8 cellular contexts compared by ENCODE assay signal in genomic region chr19:49335071-49335783, GRCh38. TPM values are rescaled to one million over a fixed set of nuclear protein-coding genes. Genes with fewer than 3 reads are reported as not detected.
DNase-seq lines count a peak whose midpoint lies in the region; ATAC-seq and TF ChIP-seq lines count a peak whose summit lies in the region.

A gene with protein sequence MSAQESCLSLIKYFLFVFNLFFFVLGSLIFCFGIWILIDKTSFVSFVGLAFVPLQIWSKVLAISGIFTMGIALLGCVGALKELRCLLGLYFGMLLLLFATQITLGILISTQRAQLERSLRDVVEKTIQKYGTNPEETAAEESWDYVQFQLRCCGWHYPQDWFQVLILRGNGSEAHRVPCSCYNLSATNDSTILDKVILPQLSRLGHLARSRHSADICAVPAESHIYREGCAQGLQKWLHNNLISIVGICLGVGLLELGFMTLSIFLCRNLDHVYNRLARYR (plus strand): TSS chr19:49335406. CDS start chr19:49335541, 135 bp downstream.

- peaks cover 10% of the 10 kb centered on the region for H3K4me1 ChIP-seq in GM23338 (ENCODE audit: insufficient read depth)

- H3K36me3 ChIP-seq in GM23338 (ENCODE audit: insufficient read depth) = no peaks in the 10 kb centered on the region

- no peaks in the 10 kb centered on the region; the same call in 2 of the 3 replicates for H3K9me3 Mint-ChIP-seq in GM23338

- H3F3A ChIP-seq in GM23338 (replicated peaks; ENCODE audit: low read depth) = 0 out of 2 replicates have a peak, but pooled peaks cover 4% of the 10 kb centered on the region

- H3K4me1 Mint-ChIP-seq in GM23338 = peaks cover 21% of the 10 kb centered on the region

- no peaks in the 10 kb centered on the region for H3K79me2 ChIP-seq in GM23338 (replicated peaks; ENCODE audit: insufficient read depth)

- H3K27me3 Mint-ChIP-seq in GM23338 (ENCODE audit: insufficient read depth, low read depth, poor library complexity) = peaks cover 41% of the 10 kb centered on the region

- no peak for TF ChIP-seq CTCF in GM23338 (conservative IDR thresholded peaks at IDR 0.05; ENCODE audit: low read depth in 2 of 2)

- DNase-seq in GM23338 (ENCODE audit: low spot score) = no peak
- DNase-seq in activated CD4-positive, CD25-positive, alpha-beta regulatory T cell treated with anti-CD3 and anti-CD28 coated beads, Interleukin-2, amount 50 U/mL, for 16 hours (ENCODE audit: low read depth, low spot score) = peak; percentile 15
- peak; percentile 41 for DNase-seq in ecto neural progenitor cell (ENCODE audit: low spot score)
- DNase-seq in stimulated activated CD4-positive, alpha-beta T cell treated with anti-CD3 and anti-CD28 coated beads, Interleukin-12 subunit alpha, Interleukin-12 subunit beta, amount 100 ng/mL, for 48 hours (ENCODE audit: low read depth in 2 of 3, low spot score in 1 of 3) = peak in 2 of 3 donors; percentile 30 to 34
- DNase-seq in HCEC 1CT = no peak
- no peak for DNase-seq in NCI-H1092 (lab: John Stamatoyannopoulos, UW)
- DNase-seq in GOT3 (lab: John Stamatoyannopoulos, UW) = no peak
- DNase-seq in NCI-H524 treated with DMSO at 0.1 percent for 48 hours (lab: John Stamatoyannopoulos, UW) = no peak

- H3K9me2 ChIP-seq in GM23338 (ENCODE audit: insufficient read depth) = no peaks in the 10 kb centered on the region

- no peak for ATAC-seq in GM23338

- H3K4me2 ChIP-seq in GM23338 = no peak within 1 kb of the TSS

- H3K27me3 ChIP-seq in GM23338 (ENCODE audit: insufficient read depth) = peaks cover 24% of the 10 kb centered on the region

- H3K4me3 ChIP-seq in GM23338 = no peak within 1 kb of the TSS

- no peak within 1 kb of the TSS for H3K27ac Mint-ChIP-seq in GM23338

- 0 out of 2 replicates have a peak, but pooled peaks cover 4% of the 10 kb centered on the region for H4K20me1 ChIP-seq in GM23338 (replicated peaks; ENCODE audit: insufficient read depth)

- H3K27ac ChIP-seq in GM23338 (ENCODE audit: low read depth) = no peak within 1 kb of the TSS

- H2AFZ ChIP-seq in GM23338 = no peak within 1 kb of the TSS

- H3K36me3 Mint-ChIP-seq in GM23338 (ENCODE audit: low read depth) = peaks cover 5% of the 10 kb centered on the region

- H3K4me3 Mint-ChIP-seq in GM23338 = peak within 1 kb of the TSS; percentile 9; the same call in 1 of the 3 replicates

TF ChIP-seq in GM23338, 12 proteins besides CTCF, POLR2A, EP300 and RAD21 (continues in another document):
- no peak for TF ChIP-seq STAT1 (IDR thresholded peaks at IDR 0.05; ENCODE audit: unreplicated experiment)
- TF ChIP-seq POLR2AphosphoS5 (IDR thresholded peaks at IDR 0.05; ENCODE audit: low read depth) = no peak
- no peak for TF ChIP-seq EZH2phosphoT487 (IDR thresholded peaks at IDR 0.05; ENCODE audit: unreplicated experiment)
- TF ChIP-seq EZH2 (IDR thresholded peaks at IDR 0.05; ENCODE audit: low read depth, unreplicated experiment) = no peak
- TF ChIP-seq, protein P1, sequence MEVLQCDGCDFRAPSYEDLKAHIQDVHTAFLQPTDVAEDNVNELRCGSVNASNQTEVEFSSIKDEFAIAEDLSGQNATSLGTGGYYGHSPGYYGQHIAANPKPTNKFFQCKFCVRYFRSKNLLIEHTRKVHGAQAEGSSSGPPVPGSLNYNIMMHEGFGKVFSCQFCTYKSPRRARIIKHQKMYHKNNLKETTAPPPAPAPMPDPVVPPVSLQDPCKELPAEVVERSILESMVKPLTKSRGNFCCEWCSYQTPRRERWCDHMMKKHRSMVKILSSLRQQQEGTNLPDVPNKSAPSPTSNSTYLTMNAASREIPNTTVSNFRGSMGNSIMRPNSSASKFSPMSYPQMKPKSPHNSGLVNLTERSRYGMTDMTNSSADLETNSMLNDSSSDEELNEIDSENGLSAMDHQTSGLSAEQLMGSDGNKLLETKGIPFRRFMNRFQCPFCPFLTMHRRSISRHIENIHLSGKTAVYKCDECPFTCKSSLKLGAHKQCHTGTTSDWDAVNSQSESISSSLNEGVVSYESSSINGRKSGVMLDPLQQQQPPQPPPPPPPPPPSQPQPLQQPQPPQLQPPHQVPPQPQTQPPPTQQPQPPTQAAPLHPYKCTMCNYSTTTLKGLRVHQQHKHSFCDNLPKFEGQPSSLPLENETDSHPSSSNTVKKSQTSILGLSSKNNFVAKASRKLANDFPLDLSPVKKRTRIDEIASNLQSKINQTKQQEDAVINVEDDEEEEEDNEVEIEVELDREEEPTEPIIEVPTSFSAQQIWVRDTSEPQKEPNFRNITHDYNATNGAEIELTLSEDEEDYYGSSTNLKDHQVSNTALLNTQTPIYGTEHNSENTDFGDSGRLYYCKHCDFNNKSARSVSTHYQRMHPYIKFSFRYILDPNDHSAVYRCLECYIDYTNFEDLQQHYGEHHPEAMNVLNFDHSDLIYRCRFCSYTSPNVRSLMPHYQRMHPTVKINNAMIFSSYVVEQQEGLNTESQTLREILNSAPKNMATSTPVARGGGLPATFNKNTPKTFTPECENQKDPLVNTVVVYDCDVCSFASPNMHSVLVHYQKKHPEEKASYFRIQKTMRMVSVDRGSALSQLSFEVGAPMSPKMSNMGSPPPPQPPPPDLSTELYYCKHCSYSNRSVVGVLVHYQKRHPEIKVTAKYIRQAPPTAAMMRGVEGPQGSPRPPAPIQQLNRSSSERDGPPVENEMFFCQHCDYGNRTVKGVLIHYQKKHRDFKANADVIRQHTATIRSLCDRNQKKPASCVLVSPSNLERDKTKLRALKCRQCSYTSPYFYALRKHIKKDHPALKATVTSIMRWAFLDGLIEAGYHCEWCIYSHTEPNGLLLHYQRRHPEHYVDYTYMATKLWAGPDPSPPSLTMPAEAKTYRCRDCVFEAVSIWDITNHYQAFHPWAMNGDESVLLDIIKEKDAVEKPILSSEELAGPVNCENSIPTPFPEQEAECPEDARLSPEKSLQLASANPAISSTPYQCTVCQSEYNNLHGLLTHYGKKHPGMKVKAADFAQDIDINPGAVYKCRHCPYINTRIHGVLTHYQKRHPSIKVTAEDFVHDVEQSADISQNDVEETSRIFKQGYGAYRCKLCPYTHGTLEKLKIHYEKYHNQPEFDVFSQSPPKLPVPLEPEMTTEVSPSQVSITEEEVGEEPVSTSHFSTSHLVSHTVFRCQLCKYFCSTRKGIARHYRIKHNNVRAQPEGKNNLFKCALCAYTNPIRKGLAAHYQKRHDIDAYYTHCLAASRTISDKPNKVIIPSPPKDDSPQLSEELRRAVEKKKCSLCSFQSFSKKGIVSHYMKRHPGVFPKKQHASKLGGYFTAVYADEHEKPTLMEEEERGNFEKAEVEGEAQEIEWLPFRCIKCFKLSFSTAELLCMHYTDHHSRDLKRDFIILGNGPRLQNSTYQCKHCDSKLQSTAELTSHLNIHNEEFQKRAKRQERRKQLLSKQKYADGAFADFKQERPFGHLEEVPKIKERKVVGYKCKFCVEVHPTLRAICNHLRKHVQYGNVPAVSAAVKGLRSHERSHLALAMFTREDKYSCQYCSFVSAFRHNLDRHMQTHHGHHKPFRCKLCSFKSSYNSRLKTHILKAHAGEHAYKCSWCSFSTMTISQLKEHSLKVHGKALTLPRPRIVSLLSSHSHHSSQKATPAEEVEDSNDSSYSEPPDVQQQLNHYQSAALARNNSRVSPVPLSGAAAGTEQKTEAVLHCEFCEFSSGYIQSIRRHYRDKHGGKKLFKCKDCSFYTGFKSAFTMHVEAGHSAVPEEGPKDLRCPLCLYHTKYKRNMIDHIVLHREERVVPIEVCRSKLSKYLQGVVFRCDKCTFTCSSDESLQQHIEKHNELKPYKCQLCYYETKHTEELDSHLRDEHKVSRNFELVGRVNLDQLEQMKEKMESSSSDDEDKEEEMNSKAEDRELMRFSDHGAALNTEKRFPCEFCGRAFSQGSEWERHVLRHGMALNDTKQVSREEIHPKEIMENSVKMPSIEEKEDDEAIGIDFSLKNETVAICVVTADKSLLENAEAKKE (CRISPR knock-in tag; IDR thresholded peaks at IDR 0.05) = no peak
- TF ChIP-seq, protein P2, sequence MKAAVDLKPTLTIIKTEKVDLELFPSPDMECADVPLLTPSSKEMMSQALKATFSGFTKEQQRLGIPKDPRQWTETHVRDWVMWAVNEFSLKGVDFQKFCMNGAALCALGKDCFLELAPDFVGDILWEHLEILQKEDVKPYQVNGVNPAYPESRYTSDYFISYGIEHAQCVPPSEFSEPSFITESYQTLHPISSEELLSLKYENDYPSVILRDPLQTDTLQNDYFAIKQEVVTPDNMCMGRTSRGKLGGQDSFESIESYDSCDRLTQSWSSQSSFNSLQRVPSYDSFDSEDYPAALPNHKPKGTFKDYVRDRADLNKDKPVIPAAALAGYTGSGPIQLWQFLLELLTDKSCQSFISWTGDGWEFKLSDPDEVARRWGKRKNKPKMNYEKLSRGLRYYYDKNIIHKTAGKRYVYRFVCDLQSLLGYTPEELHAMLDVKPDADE (IDR thresholded peaks at IDR 0.05) = no peak
- TF ChIP-seq CREB1 (CRISPR knock-in tag; IDR thresholded peaks at IDR 0.05; ENCODE audit: low read depth) = no peak
- no peak for TF ChIP-seq REST (IDR thresholded peaks at IDR 0.05; ENCODE audit: unreplicated experiment)
- no peak for TF ChIP-seq ZNF114 (CRISPR knock-in tag; IDR thresholded peaks at IDR 0.05)
- no peak for TF ChIP-seq NANOG (IDR thresholded peaks at IDR 0.05; ENCODE audit: borderline replicate concordance)
- TF ChIP-seq JUNB (IDR thresholded peaks at IDR 0.05; ENCODE audit: unreplicated experiment) = no peak

RNA-seq across cellular contexts. Expression of the gene that starts here (rescaled TPM):
- not detected in 2 replicates for total RNA-seq in GM23338 (2014; rRNA removed; shearing (Covaris generic))
- polyA plus RNA-seq in GM23338 (2016; fragmentation: Nextera tagmentation; extraction: Ambion mirVana) = 106 and 114 TPM in 2 replicates

Comparison
In these comparisons a context has a peak if more than half of its experiments do, and no peak if none do; other contexts are left out.
1. DNase-seq: peak in activated CD4-positive, CD25-positive, alpha-beta regulatory T cell treated with anti-CD3 and anti-CD28 coated beads, Interleukin-2, amount 50 U/mL, for 16 hours (single experiment), ecto neural progenitor cell (single experiment) and stimulated activated CD4-positive, alpha-beta T cell treated with anti-CD3 and anti-CD28 coated beads, Interleukin-12 subunit alpha, Interleukin-12 subunit beta, amount 100 ng/mL, for 48 hours (2 of 3); none in GM23338 (single experiment), HCEC 1CT (single experiment), NCI-H1092 (single experiment), GOT3 (single experiment) and NCI-H524 treated with DMSO at 0.1 percent for 48 hours (single experiment).